Comparison of ENCODE assay signal across 8 cellular contexts in the genomic region with DNA sequence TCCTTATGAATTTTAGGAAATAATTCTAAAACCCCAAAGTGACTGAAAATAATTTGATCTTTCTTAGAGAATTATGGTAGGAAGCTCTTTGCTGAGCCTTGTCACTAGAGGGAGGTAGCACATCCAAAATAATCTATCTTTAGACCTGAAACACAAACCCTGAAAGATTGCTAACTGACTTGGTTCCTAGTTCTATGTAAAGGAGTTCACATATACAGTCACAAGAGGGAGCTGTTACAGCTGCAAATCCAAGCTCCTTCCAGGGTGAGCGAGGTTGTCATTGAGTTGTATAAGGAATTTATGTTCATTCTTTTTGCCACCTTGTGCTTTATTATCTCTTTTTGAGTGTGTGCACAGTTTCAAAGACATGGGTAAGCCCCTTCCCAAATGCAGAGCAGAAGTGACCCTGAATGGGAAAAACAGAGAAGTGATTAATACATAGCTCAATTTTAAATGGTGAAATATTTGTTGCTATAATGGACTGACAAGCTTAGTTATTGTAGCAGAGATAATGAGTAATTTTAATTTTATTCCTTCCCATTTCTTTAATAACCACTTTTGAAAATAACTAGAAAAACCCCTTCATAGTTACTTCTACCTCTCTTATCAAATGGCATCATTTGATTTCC.
DNase-seq lines count a peak whose midpoint lies in the region; ATAC-seq and TF ChIP-seq lines count a peak whose summit lies in the region.

No MANE protein-coding gene starts in this region.

- DNase-seq in DMS 273 (lab: John Stamatoyannopoulos, UW; ENCODE audit: unreplicated experiment) (peak; percentile 36), DMS 273 treated with DMSO at 0.1 percent for 48 hours (lab: John Stamatoyannopoulos, UW) (no peak), RWPE2 (ENCODE audit: low spot score) (no peak), endodermal cell (no peak), NK-92 (lab: John Stamatoyannopoulos, UW; ENCODE audit: unreplicated experiment) (no peak), occipital lobe (lab: John Stamatoyannopoulos, UW) (no peak)
- DNase-seq in naive thymus-derived CD4-positive, alpha-beta T cell, result peak in 6 of 9 donors; percentile 18 to 56 (median 37)

- H3K27me3 Mint-ChIP-seq in endodermal cell (ENCODE audit: insufficient read depth), result peaks cover 2% of the 10 kb centered on the region
- no peaks in the 10 kb centered on the region for H3K27me3 Mint-ChIP-seq in naive thymus-derived CD4-positive, alpha-beta T cell

- H3K4me3 ChIP-seq in RWPE2 (ENCODE audit: severe bottlenecking), result no peak overlapping the region
- H3K4me3 ChIP-seq in endodermal cell (ENCODE audit: low read length), result no peak overlapping the region
- H3K4me3 ChIP-seq in naive thymus-derived CD4-positive, alpha-beta T cell (ENCODE audit: low read length), result no peak overlapping the region

- H3K27ac Mint-ChIP-seq in endodermal cell, result no peak overlapping the region
- peak overlapping the region in 2 of 9 donors; percentile 54 to 75 for H3K27ac Mint-ChIP-seq in naive thymus-derived CD4-positive, alpha-beta T cell

- H3K36me3 ChIP-seq in RWPE2 (ENCODE audit: low read depth) (no peaks in the 10 kb centered on the region), endodermal cell (ENCODE audit: control insufficient read depth, insufficient read depth, low read length) (no peaks in the 10 kb centered on the region)
- no peaks in the 10 kb centered on the region for H3K36me3 ChIP-seq in naive thymus-derived CD4-positive, alpha-beta T cell (ENCODE audit: control insufficient read depth in 2 of 3, insufficient read depth in 3 of 3, low read length in 3 of 3)

- peak; percentile 53 for ATAC-seq in HG03039 (IDR thresholded peaks at IDR 0.05; ENCODE audit: unreplicated experiment)
- peak; percentile 99 for ATAC-seq in RWPE2 (ENCODE audit: low read depth)
- ATAC-seq in naive thymus-derived CD4-positive, alpha-beta T cell, result peak; percentile 84

- H3K4me3 Mint-ChIP-seq in endodermal cell, result no peak overlapping the region
- H3K4me3 Mint-ChIP-seq in naive thymus-derived CD4-positive, alpha-beta T cell, result peak overlapping the region in 3 of 10 donors; percentile 25 to 63 (median 33)

- H3K27ac ChIP-seq in RWPE2 (ENCODE audit: poor library complexity, severe bottlenecking) (no peak overlapping the region), endodermal cell (ENCODE audit: low read depth, low read length) (no peak overlapping the region)
- H3K27ac ChIP-seq in naive thymus-derived CD4-positive, alpha-beta T cell (ENCODE audit: low read depth, low read length), result no peak overlapping the region

- H3K9me3 Mint-ChIP-seq in endodermal cell, result peaks cover 18% of the 10 kb centered on the region
- H3K9me3 Mint-ChIP-seq in naive thymus-derived CD4-positive, alpha-beta T cell, result peaks cover 0 to 4% (median 0%) of the 10 kb centered on the region in 11 donors

- H3K4me1 ChIP-seq in RWPE2 (ENCODE audit: insufficient read depth, poor library complexity, severe bottlenecking) (no peaks in the 10 kb centered on the region), endodermal cell (ENCODE audit: control insufficient read depth, insufficient read depth, low read length) (no peaks in the 10 kb centered on the region)
- H3K4me1 ChIP-seq in naive thymus-derived CD4-positive, alpha-beta T cell (ENCODE audit: control insufficient read depth in 2 of 2, insufficient read depth in 2 of 2, low read length in 2 of 2), result no peaks in the 10 kb centered on the region

- WGBS in endodermal cell (ENCODE audit: insufficient coverage in 1 of 2, insufficient read length in 1 of 2), 2 experiments, result 28 to 40% methylated on average over 1 of the region's 1 CpG

- TF ChIP-seq CTCF in RWPE2 (IDR thresholded peaks at IDR 0.05; ENCODE audit: poor library complexity, severe bottlenecking) (peak; percentile 98), endodermal cell (conservative IDR thresholded peaks at IDR 0.05) (peak; percentile 92)

- POLR2A ChIA-PET in naive thymus-derived CD4-positive, alpha-beta T cell (lab: Charles Lee), result interaction anchor here (0.6 to 1.0 kb wide), 4 partner anchors 45 to 356 kb away, joined by 3 to 4 read pairs (median 4); no protein-coding TSS in a partner anchor

- H3K9me3 ChIP-seq in RWPE2 (ENCODE audit: severe bottlenecking) (no peaks in the 10 kb centered on the region), endodermal cell (ENCODE audit: control insufficient read depth, low read length) (no peaks in the 10 kb centered on the region)
- H3K9me3 ChIP-seq in naive thymus-derived CD4-positive, alpha-beta T cell (ENCODE audit: control insufficient read depth in 2 of 3, low read length in 3 of 3), result no peaks in the 10 kb centered on the region

- H3K27me3 ChIP-seq in RWPE2 (ENCODE audit: insufficient read depth, poor library complexity, severe bottlenecking), result no peaks in the 10 kb centered on the region
- H3K27me3 ChIP-seq in endodermal cell (ENCODE audit: control insufficient read depth, insufficient read depth, low read length, poor library complexity, severe bottlenecking), result no peaks in the 10 kb centered on the region
- no peaks in the 10 kb centered on the region for H3K27me3 ChIP-seq in naive thymus-derived CD4-positive, alpha-beta T cell (ENCODE audit: control insufficient read depth in 2 of 2, insufficient read depth in 2 of 2, low read length in 2 of 2)

- no peaks in the 10 kb centered on the region for H3K4me1 Mint-ChIP-seq in endodermal cell
- peaks cover 0 to 17% (median 8%) of the 10 kb centered on the region in 7 donors for H3K4me1 Mint-ChIP-seq in naive thymus-derived CD4-positive, alpha-beta T cell

- no peak overlapping the region for H3K9ac ChIP-seq in endodermal cell (ENCODE audit: extremely low read depth, low read length, poor library complexity, severe bottlenecking)

- intact Hi-C loops in naive thymus-derived CD4-positive, alpha-beta T cell (cut with micrococcal nuclease), result loop anchor here in 1 of 2 donors (1.0 to 5.0 kb wide), 5 partner anchors 33 to 369 kb away; no protein-coding TSS in a partner anchor

- no peaks in the 10 kb centered on the region for H3K36me3 Mint-ChIP-seq in endodermal cell (ENCODE audit: low read depth)
- H3K36me3 Mint-ChIP-seq in naive thymus-derived CD4-positive, alpha-beta T cell, result no peaks in the 10 kb centered on the region

- CTCF ChIA-PET in naive thymus-derived CD4-positive, alpha-beta T cell (lab: Charles Lee), result interaction anchor here (0.9 to 1.4 kb wide), 5 partner anchors 19 to 369 kb away, joined by 3 to 5 read pairs (median 3); no protein-coding TSS in a partner anchor

Comparison
In these comparisons a context has a peak if more than half of its experiments do, and no peak if none do; other contexts are left out.
1. DNase-seq: peak in DMS 273 (single experiment) and naive thymus-derived CD4-positive, alpha-beta T cell (6 of 9); none in DMS 273 treated with DMSO at 0.1 percent for 48 hours (single experiment), RWPE2 (single experiment), endodermal cell (single experiment), NK-92 (single experiment) and occipital lobe (single experiment).
2. Peak in every context shown above with its lines, with median percentiles within 50 percentile points of each other: ATAC-seq.